2 cellular contexts compared by ENCODE assay signal in the genomic region with DNA sequence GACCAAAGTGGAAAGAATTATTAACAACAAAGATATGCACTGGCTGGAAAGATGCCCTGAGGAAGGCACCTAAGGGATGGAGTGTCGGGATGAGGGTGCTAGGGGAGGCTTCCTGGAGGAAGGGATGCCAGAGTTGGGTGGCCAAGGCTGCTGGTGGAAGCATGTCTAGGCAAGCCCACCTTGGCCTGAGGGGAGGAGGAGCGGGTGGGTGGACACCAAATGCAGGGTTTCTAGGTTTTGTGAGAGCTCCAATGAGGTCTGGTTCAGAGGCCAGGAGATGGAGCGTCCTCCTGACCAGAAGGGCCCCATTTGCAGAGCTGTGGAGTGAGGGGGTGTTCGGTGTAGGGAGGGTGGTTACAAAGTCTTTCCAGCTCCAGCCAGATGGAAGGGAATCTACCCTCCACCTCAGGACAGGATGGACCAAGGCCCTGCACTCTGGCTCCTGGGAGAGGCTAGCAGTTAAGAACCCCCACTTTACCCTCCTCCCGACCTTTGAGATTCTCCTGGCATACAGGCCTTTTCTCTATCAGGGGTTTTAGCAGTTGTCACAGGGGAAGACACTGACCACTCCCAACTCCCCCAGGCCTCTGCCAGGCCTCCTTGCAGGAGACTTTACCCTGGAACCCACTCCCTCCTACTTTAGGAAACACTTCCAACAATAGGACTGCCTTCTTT.
TF ChIP-seq lines count a peak whose summit lies in the region.

No MANE protein-coding gene starts in this region.

TF ChIP-seq in H1, 55 proteins besides CTCF, POLR2A, EP300 and RAD21:
- TF ChIP-seq POU5F1 (IDR thresholded peaks at IDR 0.05; ENCODE audit: low read depth, low read length) (no peak), ZNF274 (IDR thresholded peaks at IDR 0.05; ENCODE audit: borderline replicate concordance, extremely low read depth, low read length) (no peak), SIRT6 (IDR thresholded peaks at IDR 0.05; ENCODE audit: low read length) (no peak), BACH1 (IDR thresholded peaks at IDR 0.05; ENCODE audit: low read length) (no peak), NRF1 (IDR thresholded peaks at IDR 0.05; ENCODE audit: low read depth, low read length) (no peak), KDM1A (IDR thresholded peaks at IDR 0.05; ENCODE audit: borderline replicate concordance, low read length) (no peak), POLR2AphosphoS5 (IDR thresholded peaks at IDR 0.05; ENCODE audit: low read depth, low read length) (no peak), SUZ12 (IDR thresholded peaks at IDR 0.05; ENCODE audit: low read length) (no peak), TAF7 (optimal IDR thresholded peaks at IDR 0.05; ENCODE audit: borderline replicate concordance, low read depth, low read length) (no peak), CHD2 (IDR thresholded peaks at IDR 0.05; ENCODE audit: low read length) (no peak), CHD1 (IDR thresholded peaks at IDR 0.05; ENCODE audit: low read depth, low read length) (no peak), TEAD4 (IDR thresholded peaks at IDR 0.05; ENCODE audit: low read depth, low read length) (no peak), SP4 (IDR thresholded peaks at IDR 0.05; ENCODE audit: low read length) (no peak), SP2 (IDR thresholded peaks at IDR 0.05; ENCODE audit: low read length) (no peak), KDM4A (IDR thresholded peaks at IDR 0.05; ENCODE audit: low read depth, low read length, severe bottlenecking) (no peak)
- TF ChIP-seq, protein P1, sequence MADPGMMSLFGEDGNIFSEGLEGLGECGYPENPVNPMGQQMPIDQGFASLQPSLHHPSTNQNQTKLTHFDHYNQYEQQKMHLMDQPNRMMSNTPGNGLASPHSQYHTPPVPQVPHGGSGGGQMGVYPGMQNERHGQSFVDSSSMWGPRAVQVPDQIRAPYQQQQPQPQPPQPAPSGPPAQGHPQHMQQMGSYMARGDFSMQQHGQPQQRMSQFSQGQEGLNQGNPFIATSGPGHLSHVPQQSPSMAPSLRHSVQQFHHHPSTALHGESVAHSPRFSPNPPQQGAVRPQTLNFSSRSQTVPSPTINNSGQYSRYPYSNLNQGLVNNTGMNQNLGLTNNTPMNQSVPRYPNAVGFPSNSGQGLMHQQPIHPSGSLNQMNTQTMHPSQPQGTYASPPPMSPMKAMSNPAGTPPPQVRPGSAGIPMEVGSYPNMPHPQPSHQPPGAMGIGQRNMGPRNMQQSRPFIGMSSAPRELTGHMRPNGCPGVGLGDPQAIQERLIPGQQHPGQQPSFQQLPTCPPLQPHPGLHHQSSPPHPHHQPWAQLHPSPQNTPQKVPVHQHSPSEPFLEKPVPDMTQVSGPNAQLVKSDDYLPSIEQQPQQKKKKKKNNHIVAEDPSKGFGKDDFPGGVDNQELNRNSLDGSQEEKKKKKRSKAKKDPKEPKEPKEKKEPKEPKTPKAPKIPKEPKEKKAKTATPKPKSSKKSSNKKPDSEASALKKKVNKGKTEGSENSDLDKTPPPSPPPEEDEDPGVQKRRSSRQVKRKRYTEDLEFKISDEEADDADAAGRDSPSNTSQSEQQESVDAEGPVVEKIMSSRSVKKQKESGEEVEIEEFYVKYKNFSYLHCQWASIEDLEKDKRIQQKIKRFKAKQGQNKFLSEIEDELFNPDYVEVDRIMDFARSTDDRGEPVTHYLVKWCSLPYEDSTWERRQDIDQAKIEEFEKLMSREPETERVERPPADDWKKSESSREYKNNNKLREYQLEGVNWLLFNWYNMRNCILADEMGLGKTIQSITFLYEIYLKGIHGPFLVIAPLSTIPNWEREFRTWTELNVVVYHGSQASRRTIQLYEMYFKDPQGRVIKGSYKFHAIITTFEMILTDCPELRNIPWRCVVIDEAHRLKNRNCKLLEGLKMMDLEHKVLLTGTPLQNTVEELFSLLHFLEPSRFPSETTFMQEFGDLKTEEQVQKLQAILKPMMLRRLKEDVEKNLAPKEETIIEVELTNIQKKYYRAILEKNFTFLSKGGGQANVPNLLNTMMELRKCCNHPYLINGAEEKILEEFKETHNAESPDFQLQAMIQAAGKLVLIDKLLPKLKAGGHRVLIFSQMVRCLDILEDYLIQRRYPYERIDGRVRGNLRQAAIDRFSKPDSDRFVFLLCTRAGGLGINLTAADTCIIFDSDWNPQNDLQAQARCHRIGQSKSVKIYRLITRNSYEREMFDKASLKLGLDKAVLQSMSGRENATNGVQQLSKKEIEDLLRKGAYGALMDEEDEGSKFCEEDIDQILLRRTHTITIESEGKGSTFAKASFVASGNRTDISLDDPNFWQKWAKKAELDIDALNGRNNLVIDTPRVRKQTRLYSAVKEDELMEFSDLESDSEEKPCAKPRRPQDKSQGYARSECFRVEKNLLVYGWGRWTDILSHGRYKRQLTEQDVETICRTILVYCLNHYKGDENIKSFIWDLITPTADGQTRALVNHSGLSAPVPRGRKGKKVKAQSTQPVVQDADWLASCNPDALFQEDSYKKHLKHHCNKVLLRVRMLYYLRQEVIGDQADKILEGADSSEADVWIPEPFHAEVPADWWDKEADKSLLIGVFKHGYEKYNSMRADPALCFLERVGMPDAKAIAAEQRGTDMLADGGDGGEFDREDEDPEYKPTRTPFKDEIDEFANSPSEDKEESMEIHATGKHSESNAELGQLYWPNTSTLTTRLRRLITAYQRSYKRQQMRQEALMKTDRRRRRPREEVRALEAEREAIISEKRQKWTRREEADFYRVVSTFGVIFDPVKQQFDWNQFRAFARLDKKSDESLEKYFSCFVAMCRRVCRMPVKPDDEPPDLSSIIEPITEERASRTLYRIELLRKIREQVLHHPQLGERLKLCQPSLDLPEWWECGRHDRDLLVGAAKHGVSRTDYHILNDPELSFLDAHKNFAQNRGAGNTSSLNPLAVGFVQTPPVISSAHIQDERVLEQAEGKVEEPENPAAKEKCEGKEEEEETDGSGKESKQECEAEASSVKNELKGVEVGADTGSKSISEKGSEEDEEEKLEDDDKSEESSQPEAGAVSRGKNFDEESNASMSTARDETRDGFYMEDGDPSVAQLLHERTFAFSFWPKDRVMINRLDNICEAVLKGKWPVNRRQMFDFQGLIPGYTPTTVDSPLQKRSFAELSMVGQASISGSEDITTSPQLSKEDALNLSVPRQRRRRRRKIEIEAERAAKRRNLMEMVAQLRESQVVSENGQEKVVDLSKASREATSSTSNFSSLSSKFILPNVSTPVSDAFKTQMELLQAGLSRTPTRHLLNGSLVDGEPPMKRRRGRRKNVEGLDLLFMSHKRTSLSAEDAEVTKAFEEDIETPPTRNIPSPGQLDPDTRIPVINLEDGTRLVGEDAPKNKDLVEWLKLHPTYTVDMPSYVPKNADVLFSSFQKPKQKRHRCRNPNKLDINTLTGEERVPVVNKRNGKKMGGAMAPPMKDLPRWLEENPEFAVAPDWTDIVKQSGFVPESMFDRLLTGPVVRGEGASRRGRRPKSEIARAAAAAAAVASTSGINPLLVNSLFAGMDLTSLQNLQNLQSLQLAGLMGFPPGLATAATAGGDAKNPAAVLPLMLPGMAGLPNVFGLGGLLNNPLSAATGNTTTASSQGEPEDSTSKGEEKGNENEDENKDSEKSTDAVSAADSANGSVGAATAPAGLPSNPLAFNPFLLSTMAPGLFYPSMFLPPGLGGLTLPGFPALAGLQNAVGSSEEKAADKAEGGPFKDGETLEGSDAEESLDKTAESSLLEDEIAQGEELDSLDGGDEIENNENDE (IDR thresholded peaks at IDR 0.05; ENCODE audit: insufficient replicate concordance, low read length) = no peak
- TF ChIP-seq, protein P2, sequence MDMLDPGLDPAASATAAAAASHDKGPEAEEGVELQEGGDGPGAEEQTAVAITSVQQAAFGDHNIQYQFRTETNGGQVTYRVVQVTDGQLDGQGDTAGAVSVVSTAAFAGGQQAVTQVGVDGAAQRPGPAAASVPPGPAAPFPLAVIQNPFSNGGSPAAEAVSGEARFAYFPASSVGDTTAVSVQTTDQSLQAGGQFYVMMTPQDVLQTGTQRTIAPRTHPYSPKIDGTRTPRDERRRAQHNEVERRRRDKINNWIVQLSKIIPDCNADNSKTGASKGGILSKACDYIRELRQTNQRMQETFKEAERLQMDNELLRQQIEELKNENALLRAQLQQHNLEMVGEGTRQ (IDR thresholded peaks at IDR 0.05; ENCODE audit: low read length) = no peak

TF ChIP-seq in SK-N-SH treated with all-trans-retinoic acid at 6 μM for 48 hours, 23 proteins besides CTCF, POLR2A, EP300 and RAD21:
- TF ChIP-seq ISL1 (CRISPR knock-in tag; IDR thresholded peaks at IDR 0.05) (no peak), SNAI2 (CRISPR knock-in tag; IDR thresholded peaks at IDR 0.05) (no peak), OSR1 (CRISPR knock-in tag; IDR thresholded peaks at IDR 0.05) (no peak), ZFP3 (CRISPR knock-in tag; IDR thresholded peaks at IDR 0.05) (no peak), ESRRG (CRISPR knock-in tag; IDR thresholded peaks at IDR 0.05) (no peak), TCF4 (CRISPR knock-in tag; IDR thresholded peaks at IDR 0.05; ENCODE audit: borderline replicate concordance) (no peak), BACH2 (CRISPR knock-in tag; IDR thresholded peaks at IDR 0.05; ENCODE audit: borderline replicate concordance) (no peak), TOX (CRISPR knock-in tag; IDR thresholded peaks at IDR 0.05; ENCODE audit: borderline replicate concordance) (no peak)
- TF ChIP-seq, protein P3, sequence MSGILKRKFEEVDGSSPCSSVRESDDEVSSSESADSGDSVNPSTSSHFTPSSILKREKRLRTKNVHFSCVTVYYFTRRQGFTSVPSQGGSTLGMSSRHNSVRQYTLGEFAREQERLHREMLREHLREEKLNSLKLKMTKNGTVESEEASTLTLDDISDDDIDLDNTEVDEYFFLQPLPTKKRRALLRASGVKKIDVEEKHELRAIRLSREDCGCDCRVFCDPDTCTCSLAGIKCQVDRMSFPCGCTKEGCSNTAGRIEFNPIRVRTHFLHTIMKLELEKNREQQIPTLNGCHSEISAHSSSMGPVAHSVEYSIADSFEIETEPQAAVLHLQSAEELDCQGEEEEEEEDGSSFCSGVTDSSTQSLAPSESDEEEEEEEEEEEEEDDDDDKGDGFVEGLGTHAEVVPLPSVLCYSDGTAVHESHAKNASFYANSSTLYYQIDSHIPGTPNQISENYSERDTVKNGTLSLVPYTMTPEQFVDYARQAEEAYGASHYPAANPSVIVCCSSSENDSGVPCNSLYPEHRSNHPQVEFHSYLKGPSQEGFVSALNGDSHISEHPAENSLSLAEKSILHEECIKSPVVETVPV (CRISPR knock-in tag; IDR thresholded peaks at IDR 0.05) = no peak
- TF ChIP-seq, protein P4, sequence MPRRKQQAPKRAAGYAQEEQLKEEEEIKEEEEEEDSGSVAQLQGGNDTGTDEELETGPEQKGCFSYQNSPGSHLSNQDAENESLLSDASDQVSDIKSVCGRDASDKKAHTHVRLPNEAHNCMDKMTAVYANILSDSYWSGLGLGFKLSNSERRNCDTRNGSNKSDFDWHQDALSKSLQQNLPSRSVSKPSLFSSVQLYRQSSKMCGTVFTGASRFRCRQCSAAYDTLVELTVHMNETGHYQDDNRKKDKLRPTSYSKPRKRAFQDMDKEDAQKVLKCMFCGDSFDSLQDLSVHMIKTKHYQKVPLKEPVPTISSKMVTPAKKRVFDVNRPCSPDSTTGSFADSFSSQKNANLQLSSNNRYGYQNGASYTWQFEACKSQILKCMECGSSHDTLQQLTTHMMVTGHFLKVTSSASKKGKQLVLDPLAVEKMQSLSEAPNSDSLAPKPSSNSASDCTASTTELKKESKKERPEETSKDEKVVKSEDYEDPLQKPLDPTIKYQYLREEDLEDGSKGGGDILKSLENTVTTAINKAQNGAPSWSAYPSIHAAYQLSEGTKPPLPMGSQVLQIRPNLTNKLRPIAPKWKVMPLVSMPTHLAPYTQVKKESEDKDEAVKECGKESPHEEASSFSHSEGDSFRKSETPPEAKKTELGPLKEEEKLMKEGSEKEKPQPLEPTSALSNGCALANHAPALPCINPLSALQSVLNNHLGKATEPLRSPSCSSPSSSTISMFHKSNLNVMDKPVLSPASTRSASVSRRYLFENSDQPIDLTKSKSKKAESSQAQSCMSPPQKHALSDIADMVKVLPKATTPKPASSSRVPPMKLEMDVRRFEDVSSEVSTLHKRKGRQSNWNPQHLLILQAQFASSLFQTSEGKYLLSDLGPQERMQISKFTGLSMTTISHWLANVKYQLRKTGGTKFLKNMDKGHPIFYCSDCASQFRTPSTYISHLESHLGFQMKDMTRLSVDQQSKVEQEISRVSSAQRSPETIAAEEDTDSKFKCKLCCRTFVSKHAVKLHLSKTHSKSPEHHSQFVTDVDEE (CRISPR knock-in tag; IDR thresholded peaks at IDR 0.05) = no peak
- TF ChIP-seq, protein P5, sequence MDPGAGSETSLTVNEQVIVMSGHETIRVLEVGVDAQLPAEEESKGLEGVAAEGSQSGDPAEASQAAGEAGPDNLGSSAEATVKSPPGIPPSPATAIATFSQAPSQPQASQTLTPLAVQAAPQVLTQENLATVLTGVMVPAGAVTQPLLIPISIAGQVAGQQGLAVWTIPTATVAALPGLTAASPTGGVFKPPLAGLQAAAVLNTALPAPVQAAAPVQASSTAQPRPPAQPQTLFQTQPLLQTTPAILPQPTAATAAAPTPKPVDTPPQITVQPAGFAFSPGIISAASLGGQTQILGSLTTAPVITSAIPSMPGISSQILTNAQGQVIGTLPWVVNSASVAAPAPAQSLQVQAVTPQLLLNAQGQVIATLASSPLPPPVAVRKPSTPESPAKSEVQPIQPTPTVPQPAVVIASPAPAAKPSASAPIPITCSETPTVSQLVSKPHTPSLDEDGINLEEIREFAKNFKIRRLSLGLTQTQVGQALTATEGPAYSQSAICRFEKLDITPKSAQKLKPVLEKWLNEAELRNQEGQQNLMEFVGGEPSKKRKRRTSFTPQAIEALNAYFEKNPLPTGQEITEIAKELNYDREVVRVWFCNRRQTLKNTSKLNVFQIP (CRISPR knock-in tag; IDR thresholded peaks at IDR 0.05; ENCODE audit: borderline replicate concordance, low read depth) = no peak
